In genomic region chr13:45833663-45834062, GRCh38 we compare ENCODE assay signal across 12 cellular contexts. TPM values are rescaled to one million over a fixed set of nuclear protein-coding genes. Genes with fewer than 3 reads are reported as not detected.
DNase-seq lines count a peak whose midpoint lies in the region; ATAC-seq, FAIRE-seq and TF ChIP-seq lines count a peak whose summit lies in the region.
"Had no signal": no experiment of that assay in that cellular context is flagged by ENCODE, and none has a peak within 500 bp of the region (broad histone marks: within the 10 kb centered on the region; RNA-seq: fewer than 3 reads in every experiment).

No MANE protein-coding gene starts in this region.

- no peaks in the 10 kb centered on the region for H3K9me2 ChIP-seq in hepatocyte (replicated peaks; ENCODE audit: insufficient read depth)

- H3K9me3 ChIP-seq in astrocyte (ENCODE audit: insufficient read depth, low read depth, low read length) (no peaks in the 10 kb centered on the region), hepatocyte (ENCODE audit: low read depth) (no peaks in the 10 kb centered on the region)

- 61% methylated on average over 3 of the region's 3 CpGs for WGBS in hepatocyte (ENCODE audit: low lambda C conversion rate, missing lambda C conversion rate)

- H3K27ac Mint-ChIP-seq in astrocyte (ENCODE audit: unreplicated experiment), result no peak overlapping the region

- peak; percentile 83 for DNase-seq in A172 (ENCODE audit: low spot score)
- peak; percentile 33 for DNase-seq in HK-2 (ENCODE audit: unreplicated experiment)
- peak; percentile 66 for DNase-seq in astrocyte (ENCODE audit: low read depth)
- DNase-seq in hepatocyte (ENCODE audit: low spot score), result peak; percentile 57
- no peak for DNase-seq in superior temporal gyrus (ENCODE audit: extremely low spot score)
- DNase-seq in activated CD8-positive, alpha-beta memory T cell treated with anti-CD3 and anti-CD28 coated beads, Interleukin-2, amount 50 U/mL, for 4 hours, result no peak
- DNase-seq in activated CD4-positive, CD25-positive, alpha-beta regulatory T cell treated with anti-CD3 and anti-CD28 coated beads, Interleukin-2, amount 50 U/mL, for 72 hours, result no peak

- H3K4me3 ChIP-seq in astrocyte (ENCODE audit: insufficient read depth, low read depth, low read length) (no peak overlapping the region), hepatocyte (no peak overlapping the region)

- no peak overlapping the region for H3K9ac ChIP-seq in astrocyte (ENCODE audit: low read length)

- H4K20me1 ChIP-seq in astrocyte (ENCODE audit: insufficient read depth, low read length) (no peaks in the 10 kb centered on the region), hepatocyte (ENCODE audit: insufficient read depth, poor library complexity, severe bottlenecking) (no peaks in the 10 kb centered on the region)

- H3K9me3 Mint-ChIP-seq in astrocyte (ENCODE audit: unreplicated experiment), result no peaks in the 10 kb centered on the region

- H3K27me3 Mint-ChIP-seq in astrocyte (ENCODE audit: low read depth, unreplicated experiment), result peaks cover 14% of the 10 kb centered on the region

- H3K79me2 ChIP-seq in astrocyte (ENCODE audit: insufficient read depth, low read length) (no peaks in the 10 kb centered on the region), hepatocyte (no peaks in the 10 kb centered on the region)

- H3K36me3 ChIP-seq in astrocyte (ENCODE audit: insufficient read depth, low read length) (no peaks in the 10 kb centered on the region), hepatocyte (replicated peaks; ENCODE audit: insufficient read depth, low read depth) (no peaks in the 10 kb centered on the region)

- H3K4me1 ChIP-seq in astrocyte (ENCODE audit: insufficient read depth, low read length), result peaks cover 7% of the 10 kb centered on the region
- peaks cover 5% of the 10 kb centered on the region for H3K4me1 ChIP-seq in hepatocyte (ENCODE audit: insufficient read depth)

- H3K4me2 ChIP-seq in astrocyte (ENCODE audit: low read length) (no peak overlapping the region), hepatocyte (no peak overlapping the region)

- no peak for FAIRE-seq in astrocyte (lab: Jason Lieb, UNC)

- no peaks in the 10 kb centered on the region for H3K36me3 Mint-ChIP-seq in astrocyte (ENCODE audit: low read depth, unreplicated experiment)

- H3K27me3 ChIP-seq in astrocyte (ENCODE audit: insufficient read depth, low read length) (peaks cover 3% of the 10 kb centered on the region), hepatocyte (no peaks in the 10 kb centered on the region)

- TF ChIP-seq CTCF in astrocyte (IDR thresholded peaks at IDR 0.05; ENCODE audit: insufficient read depth, low read depth, low read length) (no peak), hepatocyte (IDR thresholded peaks at IDR 0.05; ENCODE audit: poor library complexity) (no peak)

- H2AFZ ChIP-seq in astrocyte (ENCODE audit: low read depth, low read length), result no peak overlapping the region
- no peak overlapping the region for H2AFZ ChIP-seq in hepatocyte

- ATAC-seq in HG02571 (IDR thresholded peaks at IDR 0.05; ENCODE audit: unreplicated experiment), result no peak
- ATAC-seq: activated CD4-positive, CD25-positive, alpha-beta regulatory T cell treated with anti-CD3 and anti-CD28 coated beads, Interleukin-2, amount 50 U/mL, for 24 hours had no signal

- H3K4me1 Mint-ChIP-seq in astrocyte (ENCODE audit: low read depth, unreplicated experiment), result peaks cover 10% of the 10 kb centered on the region

- H3K4me3 Mint-ChIP-seq in astrocyte (ENCODE audit: unreplicated experiment), result no peak overlapping the region

- H3K27ac ChIP-seq in astrocyte (ENCODE audit: low read depth, low read length) (no peak overlapping the region), hepatocyte (no peak overlapping the region)

RNA-seq across cellular contexts. Expression of gene SIAH3, which starts 17.9 kb away (rescaled TPM):
- total RNA-seq in A172 (2014; rRNA removed; shearing (Covaris generic)), result not detected in 2 replicates
- total RNA-seq in astrocyte (0.07 TPM in 1 of 2 replicates, not detected in the other), hepatocyte (0.04 and 0.23 TPM in 2 replicates)
- polyA plus RNA-seq in hepatocyte, result not detected in 2 replicates
- total RNA-seq: NCI-H460 had no signal
- polyA plus RNA-seq: BJ, liver had no signal

Comparison
In these comparisons a context has a peak if more than half of its experiments do, and no peak if none do; other contexts are left out.
1. DNase-seq: peak in A172 (single experiment), HK-2 (single experiment), astrocyte (single experiment) and hepatocyte (single experiment); none in superior temporal gyrus (single experiment), activated CD8-positive, alpha-beta memory T cell treated with anti-CD3 and anti-CD28 coated beads, Interleukin-2, amount 50 U/mL, for 4 hours (single experiment) and activated CD4-positive, CD25-positive, alpha-beta regulatory T cell treated with anti-CD3 and anti-CD28 coated beads, Interleukin-2, amount 50 U/mL, for 72 hours (single experiment).